In the genomic region with DNA sequence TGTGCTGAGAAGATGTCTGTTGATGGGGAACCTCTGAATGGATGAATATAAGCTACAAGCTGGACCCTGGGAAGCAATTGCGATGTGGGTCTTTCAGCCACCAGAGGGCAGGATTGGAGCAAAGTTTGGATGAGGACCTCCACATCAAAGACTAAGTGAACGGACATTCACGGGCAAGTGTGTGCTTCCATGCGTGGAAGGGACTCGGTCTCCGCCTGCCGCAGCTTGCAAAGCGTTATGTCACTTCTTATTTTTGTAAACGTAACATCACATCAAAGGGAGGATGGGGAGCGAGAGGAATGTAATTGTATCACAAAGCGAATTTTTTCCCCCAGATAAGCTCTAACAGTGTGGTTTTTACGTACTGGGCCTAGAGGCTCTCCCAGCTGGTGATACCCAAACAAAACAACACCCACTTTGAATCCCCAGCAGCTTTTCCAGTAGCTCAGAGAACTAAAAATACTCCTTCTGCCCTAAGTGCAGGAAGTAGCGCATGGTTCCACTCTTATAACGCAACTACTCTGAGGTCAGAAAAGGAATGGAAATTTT, we compare ENCODE assay signal across 8 cellular contexts.
DNase-seq lines count a peak whose midpoint lies in the region; ATAC-seq and TF ChIP-seq lines count a peak whose summit lies in the region.

No MANE protein-coding gene starts in this region.

- H3K4me1 Mint-ChIP-seq in Caco-2 (ENCODE audit: low read depth, unreplicated experiment), result peaks cover 10% of the 10 kb centered on the region

- H3K27ac ChIP-seq in muscle layer of colon (ENCODE audit: low read depth, low read length), result no peak overlapping the region

- no peaks in the 10 kb centered on the region for H3K9me3 Mint-ChIP-seq in Caco-2 (ENCODE audit: unreplicated experiment)

- CTCF ChIA-PET in Caco-2 (lab: Charles Lee), result interaction anchor here (0.5 to 2.5 kb wide), 36 partner anchors 11 to 625 kb away, joined by 3 to 47 read pairs (median 5); partner anchors contain the start of genes AFAP1L2, CASP7 and FHIP2A

- H3K4me3 ChIP-seq in Caco-2 (ENCODE audit: low read depth, low read length) (peak overlapping the region; percentile 46), muscle layer of colon (ENCODE audit: low read depth in 1 of 2, low read length in 2 of 2) (peak overlapping the region; percentile 38 to 49)

- H3K27me3 Mint-ChIP-seq in Caco-2 (ENCODE audit: insufficient read depth, unreplicated experiment), result no peaks in the 10 kb centered on the region

- H3K4me3 Mint-ChIP-seq in Caco-2 (ENCODE audit: unreplicated experiment), result peak overlapping the region; percentile 68

- ATAC-seq in GM21360 (IDR thresholded peaks at IDR 0.05; ENCODE audit: unreplicated experiment), result peak; percentile 78
- peak; percentile 67 for ATAC-seq in esophagus mucosa

- H3K27me3 ChIP-seq in Caco-2 (replicated peaks; ENCODE audit: control insufficient read depth, insufficient read depth, low read length) (no peaks in the 10 kb centered on the region), muscle layer of colon (ENCODE audit: control insufficient read depth in 1 of 2, insufficient read depth in 2 of 2, low read length in 2 of 2) (no peaks in the 10 kb centered on the region)

- TF ChIP-seq CTCF in Caco-2 (IDR thresholded peaks at IDR 0.05; ENCODE audit: insufficient read depth in 1 of 2, low read depth in 1 of 2, low read length in 1 of 2, severe bottlenecking in 1 of 2, unreplicated experiment in 1 of 2), result peak; percentile 80 to 81

- no TSS peak for BruUV-seq in Caco-2 (replicated peaks; lab: Mats Ljungman, UMichigan)

- H3K4me1 ChIP-seq in Caco-2 (peaks cover 4% of the 10 kb centered on the region; the same call in 1 of the 2 replicates), muscle layer of colon (ENCODE audit: insufficient read depth, low read length) (peaks cover 12% of the 10 kb centered on the region)

- H3K27ac Mint-ChIP-seq in Caco-2 (ENCODE audit: unreplicated experiment), result peak overlapping the region; percentile 30

- POLR2A ChIA-PET in Caco-2 (lab: Charles Lee), result interaction anchor here (0.6 kb wide), 1 partner anchor 99 kb away, joined by 3 read pairs; no protein-coding TSS in a partner anchor

- H3K9me3 ChIP-seq in Caco-2, result no peaks in the 10 kb centered on the region
- no peaks in the 10 kb centered on the region for H3K9me3 ChIP-seq in muscle layer of colon (ENCODE audit: low read length)

- intact Hi-C loops in Caco-2 (cut with micrococcal nuclease; ENCODE audit: unreplicated experiment), result loop anchor here (1.0 to 10.0 kb wide), 8 partner anchors 45 to 821 kb away; no protein-coding TSS in a partner anchor

- no peaks in the 10 kb centered on the region for H3K36me3 ChIP-seq in Caco-2 (ENCODE audit: control insufficient read depth, insufficient read depth, low read length)
- peaks cover 8% of the 10 kb centered on the region for H3K36me3 ChIP-seq in muscle layer of colon (ENCODE audit: insufficient read depth, low read length)

- no peaks in the 10 kb centered on the region for H3K36me3 Mint-ChIP-seq in Caco-2 (ENCODE audit: insufficient read depth, unreplicated experiment)

- peak; percentile 84 to 85 for DNase-seq in Caco-2
- peak; percentile 53 for DNase-seq in HS-5 (ENCODE audit: low read depth)
- DNase-seq in NOMO-1 treated with dmso at 0.1 percent for 144 hours (lab: John Stamatoyannopoulos, UW; ENCODE audit: unreplicated experiment), result peak; percentile 45
- DNase-seq in activated T-cell treated with anti-CD3 and anti-CD28 coated beads for 4 hours, result peak; percentile 62
- DNase-seq in stimulated activated CD8-positive, alpha-beta memory T cell treated with anti-CD3 and anti-CD28 coated beads, Interleukin-4, amount 100 ng/mL, for 48 hours, result peak; percentile 87

- no peak overlapping the region for H3K9ac ChIP-seq in muscle layer of colon (ENCODE audit: low read length)
